In genomic region chr1:9760824-9761223, GRCh38 we compare ENCODE assay signal across 31 cellular contexts.
DNase-seq lines count a peak whose midpoint lies in the region; ATAC-seq and TF ChIP-seq lines count a peak whose summit lies in the region.
"Had no signal": no experiment of that assay in that cellular context is flagged by ENCODE, and none has a peak within 500 bp of the region (broad histone marks: within the 10 kb centered on the region; RNA-seq: fewer than 3 reads in every experiment).

No MANE protein-coding gene starts in this region.

- H3K27ac ChIP-seq in BLaER1 (no peak overlapping the region), HUES48 (ENCODE audit: low read depth, low read length) (peak overlapping the region; percentile 83), iPS-18a (ENCODE audit: low read length) (peak overlapping the region; percentile 52)
- H3K27ac ChIP-seq: ascending aorta, colonic mucosa, Peyer's patch had no signal

- DNase-seq in T-helper 17 cell (no peak), islet precursor cell (no peak)
- DNase-seq: activated CD4-positive, alpha-beta T cell treated with anti-CD3 and anti-CD28 coated beads for 4 hours; activated CD8-positive, alpha-beta memory T cell treated with anti-CD3 and anti-CD28 coated beads for 24 hours; activated effector memory CD4-positive, alpha-beta T cell treated with anti-CD3 and anti-CD28 coated beads, Interleukin-2, amount 50 U/mL, for 16 hours; CD8-positive, alpha-beta T cell; colonic mucosa; effector CD8-positive, alpha-beta T cell; erythroblast; HCEC 1CT; hypothalamus; kidney glomerular epithelial cell; NCI-H1105 treated with DMSO at 0.1 percent for 48 hours; NCI-H2029; NCI-H526 treated with DMSO at 0.1 percent for 48 hours; right cardiac atrium; SHP77 treated with DMSO at 0.1 percent for 48 hours; stimulated activated CD4-positive, alpha-beta T cell treated with anti-CD3 and anti-CD28 coated beads, Interleukin-1b, Interleukin-23, amount 100 ng/mL, for 48 hours; stimulated activated naive CD8-positive, alpha-beta T cell treated with anti-CD3 and anti-CD28 coated beads, Interleukin-15, Interleukin-2, amounts not matched to agents 100 U/mL and 50 U/mL, for 24 hours had no signal

- H3K36me3 ChIP-seq in BLaER1 (peaks cover 55% of the 10 kb centered on the region), HUES48 (ENCODE audit: control insufficient read depth, insufficient read depth, low read length) (no peaks in the 10 kb centered on the region), iPS-18a (ENCODE audit: control insufficient read depth, low read depth, low read length) (no peaks in the 10 kb centered on the region)
- H3K36me3 ChIP-seq: colonic mucosa had no signal

- H3K4me3 Mint-ChIP-seq in T-helper 17 cell: no peak overlapping the region
- H3K4me3 Mint-ChIP-seq: CD8-positive, alpha-beta T cell; mesothelial cell of epicardium; T-helper 2 cell treated with Interferon-gamma antibody and Interleukin-4, amounts not matched to agents 5 μg/mL and 100 μg/mL, for 36 hours had no signal

- H3K27me3 ChIP-seq in BLaER1 (no peaks in the 10 kb centered on the region), HUES48 (ENCODE audit: control insufficient read depth, insufficient read depth, low read length) (no peaks in the 10 kb centered on the region), iPS-18a (ENCODE audit: control insufficient read depth, insufficient read depth, low read length) (no peaks in the 10 kb centered on the region)
- H3K27me3 ChIP-seq: ascending aorta, colonic mucosa, Peyer's patch had no signal

- H3K27me3 Mint-ChIP-seq in T-helper 17 cell: no peaks in the 10 kb centered on the region

- ATAC-seq in T-helper 17 cell (no peak), GM18505 (IDR thresholded peaks at IDR 0.05; ENCODE audit: unreplicated experiment) (no peak), HG03135 (IDR thresholded peaks at IDR 0.05; ENCODE audit: unreplicated experiment) (no peak), GM19035 (IDR thresholded peaks at IDR 0.05; ENCODE audit: unreplicated experiment) (no peak)
- ATAC-seq: CD8-positive, alpha-beta T cell; right cardiac atrium; stimulated activated naive CD8-positive, alpha-beta T cell treated with anti-CD3 and anti-CD28 coated beads, Interleukin-15, Interleukin-2, amounts not matched to agents 100 U/mL and 50 U/mL, for 24 hours had no signal

- H3K4me2 ChIP-seq in BLaER1: peak overlapping the region; percentile 79
- H3K4me2 ChIP-seq: smooth muscle cell had no signal

- H3K4me3 ChIP-seq in BLaER1 (no peak overlapping the region), HUES48 (ENCODE audit: low read depth, low read length) (peak overlapping the region; percentile 30; the same call in 1 of the 2 replicates), iPS-18a (ENCODE audit: low read length) (no peak overlapping the region)
- H3K4me3 ChIP-seq: ascending aorta, colonic mucosa, K562, Peyer's patch, smooth muscle cell had no signal

- H4K20me1 ChIP-seq in BLaER1: peaks cover 100% of the 10 kb centered on the region

- peak overlapping the region; percentile 60 for H3K27ac Mint-ChIP-seq in T-helper 17 cell
- H3K27ac Mint-ChIP-seq: CD8-positive, alpha-beta T cell; mesothelial cell of epicardium; T-helper 2 cell treated with Interferon-gamma antibody and Interleukin-4, amounts not matched to agents 5 μg/mL and 100 μg/mL, for 36 hours had no signal

- peaks cover 9% of the 10 kb centered on the region for H3K4me1 Mint-ChIP-seq in T-helper 17 cell

- H3K9me3 ChIP-seq in BLaER1 (no peaks in the 10 kb centered on the region), HUES48 (ENCODE audit: control insufficient read depth, insufficient read depth, low read length) (no peaks in the 10 kb centered on the region), T-helper 17 cell (ENCODE audit: control insufficient read depth, low read length, poor library complexity, severe bottlenecking) (no peaks in the 10 kb centered on the region), iPS-18a (ENCODE audit: control insufficient read depth, low read depth, low read length) (no peaks in the 10 kb centered on the region)
- H3K9me3 ChIP-seq: ascending aorta, colonic mucosa, Peyer's patch had no signal

- H3K4me1 ChIP-seq in BLaER1 (peaks cover 59% of the 10 kb centered on the region), HUES48 (ENCODE audit: control insufficient read depth, insufficient read depth, low read length) (peaks cover 29% of the 10 kb centered on the region), iPS-18a (ENCODE audit: control insufficient read depth, low read depth, low read length) (peaks cover 18% of the 10 kb centered on the region)
- H3K4me1 ChIP-seq: ascending aorta, colonic mucosa, Peyer's patch had no signal

- no peak for TF ChIP-seq POLR2A in GM18505 (IDR thresholded peaks at IDR 0.05; ENCODE audit: borderline replicate concordance, extremely low read depth, insufficient read depth, insufficient read length)

- H3K9ac ChIP-seq in BLaER1: no peak overlapping the region
- peak overlapping the region; percentile 6; the same call in 1 of the 2 replicates for H3K9ac ChIP-seq in HUES48 (ENCODE audit: low read depth, low read length)
- H3K9ac ChIP-seq in iPS-18a (ENCODE audit: low read length): no peak overlapping the region

- no peaks in the 10 kb centered on the region for H3K36me3 Mint-ChIP-seq in T-helper 17 cell (ENCODE audit: low read depth)
